ENCODE assay signal across 9 cellular contexts in genomic region chr10:74058658-74059057, GRCh38.
DNase-seq lines count a peak whose midpoint lies in the region; ATAC-seq and TF ChIP-seq lines count a peak whose summit lies in the region.
"Had no signal": no experiment of that assay in that cellular context is flagged by ENCODE, and none has a peak within 500 bp of the region (broad histone marks: within the 10 kb centered on the region; RNA-seq: fewer than 3 reads in every experiment).

No MANE protein-coding gene starts in this region.

- POLR2A ChIA-PET in A673 (lab: Charles Lee; ENCODE audit: low non-redundant PET), result interaction anchor here (0.6 to 0.7 kb wide), 3 partner anchors 14 to 185 kb away, joined by 3 to 8 read pairs (median 4); no protein-coding TSS in a partner anchor

- TF ChIP-seq CTCF in A673 (conservative IDR thresholded peaks at IDR 0.05; ENCODE audit: low read depth, low read length), result peak; percentile 39; the same call in 1 of the 2 replicates
- no peak for TF ChIP-seq CTCF in fibroblast of pulmonary artery (IDR thresholded peaks at IDR 0.05; ENCODE audit: low read length, missing control alignments)

- H3K4me1 ChIP-seq in A673 (ENCODE audit: insufficient read depth, low read length, poor library complexity, severe bottlenecking), result peaks cover 36% of the 10 kb centered on the region

- BruUV-seq in A673 (replicated peaks; lab: Mats Ljungman, UMichigan), result no TSS peak

- intact Hi-C loops in A673 (cut with micrococcal nuclease; ENCODE audit: unreplicated experiment), result no loop called here

- H3K9me3 ChIP-seq in A673 (ENCODE audit: low read depth, low read length, poor library complexity, severe bottlenecking), result peaks cover 11% of the 10 kb centered on the region

- H3K4me3 ChIP-seq in A673 (ENCODE audit: low read depth, low read length, poor library complexity, severe bottlenecking) (no peak overlapping the region), fibroblast of pulmonary artery (replicated peaks; ENCODE audit: low read depth, low read length) (no peak overlapping the region)

- DNase-seq in A673 (ENCODE audit: low spot score), result peak; percentile 69
- peak; percentile 52 for DNase-seq in GDM1 (lab: John Stamatoyannopoulos, UW)
- peak; percentile 25 for DNase-seq in NOMO-1 treated with DMSO at 0.1 percent for 48 hours (lab: John Stamatoyannopoulos, UW; ENCODE audit: unreplicated experiment)
- DNase-seq in fibroblast of pulmonary artery (ENCODE audit: low read depth), result peak; percentile 43
- no peak for DNase-seq in globus pallidus (ENCODE audit: low spot score)
- no peak for DNase-seq in NCI-H1048 (lab: John Stamatoyannopoulos, UW)
- DNase-seq: hippocampal formation had no signal

- CTCF ChIA-PET in A673 (lab: Charles Lee), result interaction anchor here (1.2 kb wide), 1 partner anchor 170 kb away, joined by 7 read pairs; no protein-coding TSS in a partner anchor

- H3K27ac ChIP-seq in A673 (ENCODE audit: low read depth, low read length, poor library complexity, severe bottlenecking), result peak overlapping the region; percentile 35

- ATAC-seq in GM21576 (IDR thresholded peaks at IDR 0.05; ENCODE audit: unreplicated experiment) (no peak), GM21360 (IDR thresholded peaks at IDR 0.05; ENCODE audit: unreplicated experiment) (no peak)

- no peaks in the 10 kb centered on the region for H3K27me3 ChIP-seq in A673 (replicated peaks; ENCODE audit: insufficient read depth, low read depth, low read length, poor library complexity)

- peaks cover 10% of the 10 kb centered on the region for H3K36me3 ChIP-seq in A673 (ENCODE audit: insufficient read depth, low read length, poor library complexity, severe bottlenecking)

Comparison
In these comparisons a context has a peak if more than half of its experiments do, and no peak if none do; other contexts are left out.
1. DNase-seq: peak in A673 (single experiment), GDM1 (single experiment), NOMO-1 treated with DMSO at 0.1 percent for 48 hours (single experiment) and fibroblast of pulmonary artery (single experiment); none in globus pallidus (single experiment) and NCI-H1048 (single experiment).